Comparison of ENCODE assay signal across 8 cellular contexts in the genomic region with DNA sequence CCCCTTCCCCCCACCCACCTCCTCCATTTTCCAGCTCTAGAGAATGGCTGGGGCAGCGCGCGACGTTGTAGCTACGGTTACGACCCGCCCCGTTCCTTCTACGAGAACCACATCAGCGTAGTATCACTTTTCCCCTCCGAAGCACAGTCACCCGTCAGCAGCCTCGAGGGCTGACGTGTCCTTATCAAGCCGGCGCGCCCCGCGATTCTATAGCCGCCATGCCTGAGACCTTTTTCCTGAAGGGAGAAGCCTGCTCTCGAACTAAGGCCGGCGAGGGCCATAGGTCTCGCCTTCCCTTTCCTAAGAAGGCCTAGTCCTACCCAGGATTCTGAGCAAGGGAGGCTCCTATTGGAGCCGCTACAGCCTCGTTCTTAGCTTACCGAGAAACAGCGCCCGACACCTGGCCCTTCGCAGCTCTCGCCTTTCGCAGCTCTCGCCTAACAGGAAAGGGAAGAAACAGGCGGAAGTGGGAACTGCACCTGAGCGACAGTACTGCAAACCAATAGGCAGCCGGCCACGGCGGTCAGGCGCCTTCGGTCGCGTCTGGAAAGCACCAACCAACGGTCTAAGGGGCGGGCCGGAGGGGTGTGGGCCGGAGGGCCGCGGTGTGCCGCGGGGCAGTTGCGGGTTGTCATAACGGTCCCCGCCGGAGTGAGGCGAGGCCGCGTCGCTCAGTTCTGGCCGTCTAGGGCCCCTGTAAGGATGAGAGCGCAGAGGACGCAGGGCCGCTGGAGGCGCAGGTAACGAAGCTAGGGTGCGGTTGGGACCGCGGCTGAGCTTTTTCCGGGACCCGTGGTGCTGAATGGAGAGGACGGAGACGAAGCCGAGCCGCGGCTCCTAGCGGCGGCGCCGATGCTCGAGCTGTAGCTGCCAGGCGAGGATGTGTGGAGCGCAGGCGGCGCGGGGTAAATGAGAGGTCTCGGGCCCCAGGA. TPM values are rescaled to one million over a fixed set of nuclear protein-coding genes. Genes with fewer than 3 reads are reported as not detected.
DNase-seq lines count a peak whose midpoint lies in the region; ATAC-seq, FAIRE-seq and TF ChIP-seq lines count a peak whose summit lies in the region.

MGAT2 (plus strand) TSS at position 618 of the 932 bp plus-strand sequence. CDS start 470 bp downstream, outside the sequence.
RPL36AL (minus strand) TSS at position 445 of the 932 bp plus-strand sequence. CDS start 1,522 bp downstream, outside the sequence.

- peaks cover 0 to 9% of the 10 kb centered on the region in 2 donors for H3K4me1 ChIP-seq in kidney (ENCODE audit: control insufficient read depth in 1 of 2, insufficient read depth in 1 of 2, low read depth in 1 of 2, low read length in 2 of 2)

- peak within 1 kb of the TSS; percentile 86 to 99 for H3K4me3 ChIP-seq in kidney (ENCODE audit: low read length in 2 of 2)

- DNase-seq in Ammon's horn (ENCODE audit: low spot score) (peak; percentile 98), NCI-H446 treated with DMSO at 0.1 percent for 48 hours (lab: John Stamatoyannopoulos, UW) (peak; percentile 95), cerebellar nuclear complex (lab: John Stamatoyannopoulos, UW) (peak; percentile 83 to 86), kidney (peak; percentile 99)
- peak; percentile 96 for DNase-seq in activated CD4-positive, CD25-positive, alpha-beta regulatory T cell treated with anti-CD3 and anti-CD28 coated beads, Interleukin-2, amount 50 U/mL, for 72 hours
- peak; percentile 96 for DNase-seq in stimulated activated CD4-positive, alpha-beta T cell treated with anti-CD3 and anti-CD28 coated beads, Interleukin-15, amount 100 ng/mL, for 24 hours

- intact Hi-C loops in kidney (cut with DNase I) = no loop called here

- ATAC-seq in GM19043 (IDR thresholded peaks at IDR 0.05; ENCODE audit: low read depth, unreplicated experiment) (peak; percentile 89), HG03378 (IDR thresholded peaks at IDR 0.05; ENCODE audit: unreplicated experiment) (peak; percentile 90)

- FAIRE-seq in kidney (lab: Jason Lieb, UNC) = no peak

- peaks cover 2 to 5% of the 10 kb centered on the region in 2 donors for H3K36me3 ChIP-seq in kidney (ENCODE audit: control insufficient read depth in 1 of 2, insufficient read depth in 2 of 2, low read length in 2 of 2)

- no peaks in the 10 kb centered on the region for H3K9me3 ChIP-seq in kidney (ENCODE audit: control insufficient read depth in 1 of 2, low read length in 2 of 2)

- peak within 1 kb of the TSS; percentile 90 to 96 for H3K27ac ChIP-seq in kidney (ENCODE audit: low read depth in 2 of 2, low read length in 2 of 2)

- TF ChIP-seq CTCF in kidney (IDR thresholded peaks at IDR 0.05; ENCODE audit: borderline replicate concordance, extremely low read depth, insufficient read depth) = peak; percentile 8

- H3K9ac ChIP-seq in kidney (ENCODE audit: low read length in 2 of 2) = peak within 1 kb of the TSS; percentile 85 to 98

RNA-seq across cellular contexts. Expression of gene MGAT2, which starts in this region (rescaled TPM):
- 31.8 TPM for total RNA-seq in kidney
- 11.9 TPM for polyA plus RNA-seq in kidney (ENCODE audit: insufficient read depth, low read depth, low replicate concordance)

RNA-seq across cellular contexts. Expression of gene RPL36AL, which starts in this region (rescaled TPM):
- 157 TPM for total RNA-seq in kidney
- polyA plus RNA-seq in kidney (ENCODE audit: insufficient read depth, low read depth, low replicate concordance) = 455 TPM

Comparison
In these comparisons a context has a peak if more than half of its experiments do, and no peak if none do; other contexts are left out.
1. Peak in every context shown above with its lines: DNase-seq, ATAC-seq, H3K4me3 ChIP-seq and H3K27ac ChIP-seq.